Comparison of ENCODE assay signal across 10 cellular contexts in the genomic region with DNA sequence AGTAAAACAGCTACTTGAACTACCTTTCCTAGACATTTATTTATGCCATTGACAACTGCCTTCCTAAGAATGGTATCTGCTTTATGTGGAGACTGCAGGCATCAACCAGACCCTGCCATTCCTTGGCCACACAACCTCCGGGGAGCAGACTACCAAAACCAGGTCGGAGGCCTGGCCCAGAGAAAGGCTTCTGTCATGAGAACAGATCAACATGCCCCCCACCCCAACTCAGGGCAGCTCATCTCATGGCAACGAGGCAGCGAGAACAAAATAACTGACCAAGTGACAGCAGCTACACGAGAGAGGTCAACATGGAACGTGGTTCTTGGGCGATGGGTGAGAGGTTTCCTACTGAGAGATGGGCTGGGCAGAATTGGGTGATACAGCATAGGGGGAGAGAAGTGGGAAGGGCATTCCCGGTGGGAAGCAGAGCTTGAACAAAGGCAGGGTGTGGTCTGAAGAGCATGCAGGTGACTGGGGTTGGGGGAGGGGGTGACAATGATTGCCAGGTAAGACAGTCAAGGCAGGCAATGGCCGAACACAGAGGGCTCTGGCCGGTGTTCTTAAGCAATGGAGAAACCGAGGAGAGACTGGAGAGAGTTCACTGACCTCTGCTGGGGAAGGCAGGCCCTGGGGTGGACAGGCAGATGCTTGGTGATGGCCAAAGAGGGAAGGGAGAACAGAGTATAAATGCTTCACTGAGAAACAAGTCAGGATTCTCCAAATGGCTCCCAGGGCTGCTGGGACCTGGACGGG. TPM values are rescaled to one million over a fixed set of nuclear protein-coding genes. Genes with fewer than 3 reads are reported as not detected.
A peak's percentile ranks its signal among the peaks of the same experiment; 100 is the strongest.
DNase-seq lines count a peak whose midpoint lies in the region; ATAC-seq and TF ChIP-seq lines count a peak whose summit lies in the region.
"Had no signal": no experiment of that assay in that cellular context is flagged by ENCODE, and none has a peak within 500 bp of the region (broad histone marks: within the 10 kb centered on the region; RNA-seq: fewer than 3 reads in every experiment).

No MANE protein-coding gene starts in this region.

- H3K4me3 ChIP-seq in colonic mucosa (no peak overlapping the region), mesenchymal stem cell (ENCODE audit: insufficient read depth in 1 of 2, low read depth in 1 of 2, low read length in 2 of 2) (no peak overlapping the region), suprapubic skin (no peak overlapping the region)

- H3K27ac ChIP-seq in colonic mucosa = peak overlapping the region; percentile 75
- peak overlapping the region; percentile 85 for H3K27ac ChIP-seq in mesenchymal stem cell (ENCODE audit: low read length, poor library complexity, severe bottlenecking)
- peak overlapping the region; percentile 34 for H3K27ac ChIP-seq in suprapubic skin

- TF ChIP-seq POLR2A in suprapubic skin (IDR thresholded peaks at IDR 0.05) = no peak

- no peak overlapping the region for H3K14ac ChIP-seq in mesenchymal stem cell (ENCODE audit: low read length in 2 of 2)

- H3K4me3 Mint-ChIP-seq in activated CD4-positive, alpha-beta memory T cell treated with anti-CD3 and anti-CD28 coated beads, Interleukin-2, amount 10 ng/mL, durations not matched to agents 7 days and 5 days = no peak overlapping the region
- no peak overlapping the region for H3K4me3 Mint-ChIP-seq in activated CD4-positive, alpha-beta memory T cell treated with anti-CD3 and anti-CD28 coated beads for 36 hours

- DNase-seq in activated CD4-positive, alpha-beta memory T cell treated with anti-CD3 and anti-CD28 coated beads, Interleukin-2, amount 10 ng/mL, durations not matched to agents 7 days and 5 days = no peak
- DNase-seq in activated CD4-positive, alpha-beta memory T cell treated with anti-CD3 and anti-CD28 coated beads for 36 hours = no peak
- DNase-seq in colonic mucosa (no peak), mesenchymal stem cell (no peak), suprapubic skin (ENCODE audit: low spot score in 2 of 2) (peak in 1 of 2 donors; percentile 47), NCI-H1417 treated with DMSO at 0.1 percent for 48 hours (lab: John Stamatoyannopoulos, UW) (no peak), globus pallidus (ENCODE audit: low spot score) (no peak)
- DNase-seq: activated naive CD4-positive, alpha-beta T cell treated with anti-CD3 and anti-CD28 coated beads, Interleukin-2, amount 50 U/mL, for 16 hours; effector CD8-positive, alpha-beta T cell had no signal

- H3K9ac ChIP-seq in colonic mucosa (ENCODE audit: low read depth in 2 of 2, low read length in 2 of 2) = peak overlapping the region in 1 of 2 donors; percentile 35
- no peak overlapping the region for H3K9ac ChIP-seq in mesenchymal stem cell (ENCODE audit: low read length)

- no peak overlapping the region for H2BK120ac ChIP-seq in mesenchymal stem cell (ENCODE audit: low read depth, low read length)

- no peak overlapping the region for H2BK12ac ChIP-seq in mesenchymal stem cell (ENCODE audit: low read length in 2 of 2)

- peak overlapping the region; percentile 37 for H3K27ac Mint-ChIP-seq in activated CD4-positive, alpha-beta memory T cell treated with anti-CD3 and anti-CD28 coated beads, Interleukin-2, amount 10 ng/mL, durations not matched to agents 7 days and 5 days
- H3K27ac Mint-ChIP-seq in activated CD4-positive, alpha-beta memory T cell treated with anti-CD3 and anti-CD28 coated beads for 36 hours = no peak overlapping the region

- intact Hi-C loops in activated CD4-positive, alpha-beta memory T cell treated with anti-CD3 and anti-CD28 coated beads for 36 hours (cut with micrococcal nuclease) = loop anchor here (10.0 kb wide), 1 partner anchor 222 kb away; the partner anchor contains the start of gene SETD2
- intact Hi-C loops in colonic mucosa (cut with DNase I) = no loop called here

- H3K4me2 ChIP-seq in mesenchymal stem cell (ENCODE audit: low read length, poor library complexity, severe bottlenecking) = peak overlapping the region; percentile 32

- peaks cover 52% of the 10 kb centered on the region for H3K36me3 Mint-ChIP-seq in activated CD4-positive, alpha-beta memory T cell treated with anti-CD3 and anti-CD28 coated beads, Interleukin-2, amount 10 ng/mL, durations not matched to agents 7 days and 5 days (ENCODE audit: low read depth)
- peaks cover 29% of the 10 kb centered on the region for H3K36me3 Mint-ChIP-seq in activated CD4-positive, alpha-beta memory T cell treated with anti-CD3 and anti-CD28 coated beads for 36 hours

- H3K27me3 Mint-ChIP-seq in activated CD4-positive, alpha-beta memory T cell treated with anti-CD3 and anti-CD28 coated beads, Interleukin-2, amount 10 ng/mL, durations not matched to agents 7 days and 5 days = no peaks in the 10 kb centered on the region
- H3K27me3 Mint-ChIP-seq in activated CD4-positive, alpha-beta memory T cell treated with anti-CD3 and anti-CD28 coated beads for 36 hours = no peaks in the 10 kb centered on the region

- peak overlapping the region; percentile 28 for H2AK5ac ChIP-seq in mesenchymal stem cell (ENCODE audit: low read length, severe bottlenecking)

- H3K23ac ChIP-seq in mesenchymal stem cell (ENCODE audit: low read length in 2 of 2) = no peak overlapping the region

- H2BK5ac ChIP-seq in mesenchymal stem cell (ENCODE audit: low read depth, low read length, poor library complexity, severe bottlenecking) = no peak overlapping the region

- TF ChIP-seq EP300 in suprapubic skin (IDR thresholded peaks at IDR 0.05) = no peak

- ATAC-seq in HG03342 (IDR thresholded peaks at IDR 0.05; ENCODE audit: unreplicated experiment) = no peak

- H3K4me1 ChIP-seq in colonic mucosa = peaks cover 28% of the 10 kb centered on the region
- peaks cover 58% of the 10 kb centered on the region for H3K4me1 ChIP-seq in mesenchymal stem cell (ENCODE audit: control insufficient read depth, insufficient read depth, low read depth, low read length)
- H3K4me1 ChIP-seq in suprapubic skin = peaks cover 64% of the 10 kb centered on the region

- no peak overlapping the region for H3K4ac ChIP-seq in mesenchymal stem cell (ENCODE audit: low read depth in 1 of 2, low read length in 2 of 2)

- no peak for TF ChIP-seq CTCF in colonic mucosa (IDR thresholded peaks at IDR 0.05)
- no peak for TF ChIP-seq CTCF in suprapubic skin (IDR thresholded peaks at IDR 0.05)

- H3K9me3 ChIP-seq in colonic mucosa (no peaks in the 10 kb centered on the region), mesenchymal stem cell (ENCODE audit: control insufficient read depth, low read length) (no peaks in the 10 kb centered on the region), suprapubic skin (no peaks in the 10 kb centered on the region)

- POLR2A ChIA-PET in activated CD4-positive, alpha-beta memory T cell treated with anti-CD3 and anti-CD28 coated beads, Interleukin-2, amount 10 ng/mL, durations not matched to agents 7 days and 5 days (lab: Charles Lee) = interaction anchor here (1.6 kb wide), 1 partner anchor 17 kb away, joined by 4 read pairs; no protein-coding TSS in a partner anchor
- POLR2A ChIA-PET in activated CD4-positive, alpha-beta memory T cell treated with anti-CD3 and anti-CD28 coated beads for 36 hours (lab: Charles Lee) = no interaction called here

- H2BK15ac ChIP-seq in mesenchymal stem cell (ENCODE audit: low read depth, poor library complexity, severe bottlenecking) = no peak overlapping the region

- WGBS in mesenchymal stem cell = 93% methylated on average over 12 of the region's 12 CpGs
- 85% methylated on average over 12 of the region's 12 CpGs for WGBS in suprapubic skin

- no peak overlapping the region for H3K18ac ChIP-seq in mesenchymal stem cell (ENCODE audit: low read depth in 1 of 2, low read length in 2 of 2)

- no peaks in the 10 kb centered on the region for H3K36me3 ChIP-seq in colonic mucosa
- H3K36me3 ChIP-seq in mesenchymal stem cell (ENCODE audit: control insufficient read depth in 1 of 2, insufficient read depth in 2 of 2, low read depth in 1 of 2, low read length in 2 of 2) = peaks cover 47 to 59% of the 10 kb centered on the region in 2 experiments
- peaks cover 28% of the 10 kb centered on the region for H3K36me3 ChIP-seq in suprapubic skin

- H3K9me3 Mint-ChIP-seq in activated CD4-positive, alpha-beta memory T cell treated with anti-CD3 and anti-CD28 coated beads, Interleukin-2, amount 10 ng/mL, durations not matched to agents 7 days and 5 days = no peaks in the 10 kb centered on the region
- no peaks in the 10 kb centered on the region for H3K9me3 Mint-ChIP-seq in activated CD4-positive, alpha-beta memory T cell treated with anti-CD3 and anti-CD28 coated beads for 36 hours

- H4K8ac ChIP-seq in mesenchymal stem cell (ENCODE audit: low read length) = no peak overlapping the region

- peaks cover 46% of the 10 kb centered on the region for H3K79me1 ChIP-seq in mesenchymal stem cell (replicated peaks; ENCODE audit: low read length, poor library complexity, severe bottlenecking)

- CTCF ChIA-PET in activated CD4-positive, alpha-beta memory T cell treated with anti-CD3 and anti-CD28 coated beads, Interleukin-2, amount 10 ng/mL, durations not matched to agents 7 days and 5 days (lab: Charles Lee) = no interaction called here
- CTCF ChIA-PET in activated CD4-positive, alpha-beta memory T cell treated with anti-CD3 and anti-CD28 coated beads for 36 hours (lab: Charles Lee) = interaction anchor here (1.2 kb wide), 1 partner anchor 9 kb away, joined by 3 read pairs; no protein-coding TSS in a partner anchor

- H3K27me3 ChIP-seq in colonic mucosa (no peaks in the 10 kb centered on the region), mesenchymal stem cell (ENCODE audit: control insufficient read depth in 1 of 2, insufficient read depth in 1 of 2, low read length in 2 of 2) (no peaks in the 10 kb centered on the region), suprapubic skin (no peaks in the 10 kb centered on the region)

- no peak overlapping the region for H2AFZ ChIP-seq in mesenchymal stem cell (ENCODE audit: low read depth, low read length)

- peaks cover 60% of the 10 kb centered on the region for H3K4me1 Mint-ChIP-seq in activated CD4-positive, alpha-beta memory T cell treated with anti-CD3 and anti-CD28 coated beads, Interleukin-2, amount 10 ng/mL, durations not matched to agents 7 days and 5 days
- H3K4me1 Mint-ChIP-seq in activated CD4-positive, alpha-beta memory T cell treated with anti-CD3 and anti-CD28 coated beads for 36 hours (ENCODE audit: low read depth) = peaks cover 47% of the 10 kb centered on the region

- H4K91ac ChIP-seq in mesenchymal stem cell (ENCODE audit: low read length) = peak overlapping the region; percentile 7

RNA-seq across cellular contexts. Expression of gene CCDC12, which starts 33.9 kb away (rescaled TPM):
- total RNA-seq in activated CD4-positive, alpha-beta memory T cell treated with anti-CD3 and anti-CD28 coated beads, Interleukin-2, amount 10 ng/mL, durations not matched to agents 7 days and 5 days = 10 to 100 TPM; 55.0 to 56.7 TPM
- total RNA-seq in activated CD4-positive, alpha-beta memory T cell treated with anti-CD3 and anti-CD28 coated beads for 36 hours = 10 to 100 TPM; 44.3 to 49.9 TPM
- 10 to 100 TPM; 34.1 to 55.7 TPM for total RNA-seq in colonic mucosa
- 25.6 TPM for polyA plus RNA-seq in mesenchymal stem cell (2013, experiment 1 of 2)
- polyA plus RNA-seq in mesenchymal stem cell (2013, experiment 2 of 2) = 26.2 TPM
- 10 to 100 TPM; 56.1 to 86.8 (median 81.6) TPM for total RNA-seq in suprapubic skin

RNA-seq across cellular contexts. Expression of gene NBEAL2, which starts 36.8 kb away (rescaled TPM):
- total RNA-seq in activated CD4-positive, alpha-beta memory T cell treated with anti-CD3 and anti-CD28 coated beads, Interleukin-2, amount 10 ng/mL, durations not matched to agents 7 days and 5 days = 100 to 1,000 TPM; 254 to 267 TPM
- 100 to 1,000 TPM; 114 to 117 TPM for total RNA-seq in activated CD4-positive, alpha-beta memory T cell treated with anti-CD3 and anti-CD28 coated beads for 36 hours
- total RNA-seq in colonic mucosa = 100 to 1,000 TPM in 1 of 2 donors, 10 to 100 TPM in 1; 40.9 to 106 TPM
- polyA plus RNA-seq in mesenchymal stem cell (2013, experiment 1 of 2) = 2.0 TPM
- 1.7 TPM for polyA plus RNA-seq in mesenchymal stem cell (2013, experiment 2 of 2)
- total RNA-seq in suprapubic skin = 100 to 1,000 TPM; 317 to 865 (median 347) TPM

Comparison
In these comparisons a context has a peak if more than half of its experiments do, and no peak if none do; other contexts are left out.
1. H3K27ac ChIP-seq: peak in every context shown above with its lines; median percentile 85 in mesenchymal stem cell; 75 in colonic mucosa; 34 in suprapubic skin.